11 cellular contexts compared by ENCODE assay signal in genomic region chr10:93475871-93476270, GRCh38.
DNase-seq lines count a peak whose midpoint lies in the region; ATAC-seq and FAIRE-seq lines count a peak whose summit lies in the region.
"Had no signal": no experiment of that assay in that cellular context is flagged by ENCODE, and none has a peak within 500 bp of the region (broad histone marks: within the 10 kb centered on the region; RNA-seq: fewer than 3 reads in every experiment).

No MANE protein-coding gene starts in this region.

- DNase-seq in SIG-M5 treated with dmso at 0.1 percent for 504 hours (lab: John Stamatoyannopoulos, UW; ENCODE audit: unreplicated experiment) = peak; percentile 8
- no peak for DNase-seq in SIG-M5 (lab: John Stamatoyannopoulos, UW)
- peak; percentile 29 for DNase-seq in amniotic epithelial cell (ENCODE audit: low read depth)
- peak; percentile 91 for DNase-seq in kidney tubule cell (ENCODE audit: low spot score)
- DNase-seq in urothelium cell line (ENCODE audit: low spot score) = peak; percentile 44
- DNase-seq in NAMALWA (ENCODE audit: low spot score) = no peak
- DNase-seq in activated effector memory CD4-positive, alpha-beta T cell treated with anti-CD3 and anti-CD28 coated beads, Interleukin-2, amount 50 U/mL, for 16 hours = no peak
- DNase-seq: ACHN, erythroblast, tibial artery had no signal

- FAIRE-seq in urothelium cell line (lab: Jason Lieb, UNC) = no peak

- no peak for ATAC-seq in HG03432 (IDR thresholded peaks at IDR 0.05; ENCODE audit: unreplicated experiment)

Comparison
In these comparisons a context has a peak if more than half of its experiments do, and no peak if none do; other contexts are left out.
1. DNase-seq: peak in SIG-M5 treated with dmso at 0.1 percent for 504 hours (single experiment), amniotic epithelial cell (single experiment), kidney tubule cell (single experiment) and urothelium cell line (single experiment); none in SIG-M5 (single experiment), NAMALWA (single experiment) and activated effector memory CD4-positive, alpha-beta T cell treated with anti-CD3 and anti-CD28 coated beads, Interleukin-2, amount 50 U/mL, for 16 hours (single experiment).